8 cellular contexts compared by ENCODE assay signal in genomic region chr17:74748529-74749261, GRCh38. TPM values are rescaled to one million over a fixed set of nuclear protein-coding genes. Genes with fewer than 3 reads are reported as not detected.
A peak's percentile ranks its signal among the peaks of the same experiment; 100 is the strongest.
DNase-seq lines count a peak whose midpoint lies in the region; ATAC-seq, FAIRE-seq and TF ChIP-seq lines count a peak whose summit lies in the region.

Gene NHERF1 (plus strand): TSS chr17:74748628. CDS start chr17:74748847, 219 bp downstream.

- H3K79me2 ChIP-seq in H1 (ENCODE audit: control insufficient read depth in 1 of 2, insufficient read depth in 2 of 2, low read length in 2 of 2), result peaks cover 7 to 46% of the 10 kb centered on the region in 2 experiments; a peak in 3 of 4 replicates

- no peak for TF ChIP-seq EP300 in H1 (IDR thresholded peaks at IDR 0.05; ENCODE audit: borderline replicate concordance in 1 of 2, low read depth in 2 of 2, low read length in 2 of 2)

- POLR2A ChIA-PET in BJ (lab: Charles Lee) (no interaction called here), H1 (lab: Charles Lee; ENCODE audit: partially characterized antibody) (interaction anchor here (0.6 to 9.3 kb wide), 19 partner anchors 7 to 144 kb away, joined by 3 to 70 read pairs (median 4); partner anchors contain the start of genes FADS6, FDXR, NAT9 and RAB37)

- no peak for FAIRE-seq in H1 (lab: Jason Lieb, UNC)

- H4K8ac ChIP-seq in H1 (ENCODE audit: extremely low read depth, insufficient read depth, low read length), result no peak within 1 kb of the TSS; the same call in none of the 2 replicates

- H4K5ac ChIP-seq in H1 (ENCODE audit: insufficient read length, low read depth, low read length), result no peak within 1 kb of the TSS

- peak within 1 kb of the TSS; percentile 92; the same call in 1 of the 2 replicates for H2BK15ac ChIP-seq in H1 (ENCODE audit: low read length)

- H2BK120ac ChIP-seq in H1 (replicated peaks; ENCODE audit: low read depth, low read length), result no peak within 1 kb of the TSS

- H2BK20ac ChIP-seq in H1 (ENCODE audit: low read length), result peak within 1 kb of the TSS; percentile 48; the same call in 1 of the 2 replicates

- CTCF ChIA-PET in BJ (lab: Yijun Ruan, JAX) (interaction anchor here (0.6 to 3.3 kb wide), 5 partner anchors 12 to 185 kb away, joined by 3 to 14 read pairs (median 4); partner anchors contain the start of gene RAB37), H1 (lab: Charles Lee; ENCODE audit: partially characterized antibody) (interaction anchor here (0.6 to 15.7 kb wide), 13 partner anchors 12 to 146 kb away, joined by 3 to 388 read pairs (median 5); partner anchors contain the start of genes NAT9 and RAB37)

- ATAC-seq in GM19043 (IDR thresholded peaks at IDR 0.05; ENCODE audit: low read depth, unreplicated experiment) (peak; percentile 84), HG03378 (IDR thresholded peaks at IDR 0.05; ENCODE audit: unreplicated experiment) (peak; percentile 49)

- TF ChIP-seq CTCF in BJ (IDR thresholded peaks at IDR 0.05; ENCODE audit: insufficient read depth, low read depth, low read length) (peak; percentile 16; the same call in 1 of the 2 replicates), H1 (IDR thresholded peaks at IDR 0.05; ENCODE audit: control extremely low read depth in 1 of 3, insufficient read depth in 1 of 3, low read depth in 1 of 3, low read length in 3 of 3) (peak; percentile 34 to 37 (median 35))

- H2BK12ac ChIP-seq in H1 (ENCODE audit: low read depth, low read length), result peak within 1 kb of the TSS; percentile 87; the same call in 1 of the 2 replicates

- no peak within 1 kb of the TSS for H2AK5ac ChIP-seq in H1 (ENCODE audit: low read depth, low read length)

- peak within 1 kb of the TSS; percentile 86 for H4K91ac ChIP-seq in H1 (replicated peaks; ENCODE audit: insufficient read length, low read length)

- no peak within 1 kb of the TSS for H3K23ac ChIP-seq in H1 (ENCODE audit: insufficient read length)

- peak within 1 kb of the TSS; percentile 87; the same call in 1 of the 2 replicates for H2BK5ac ChIP-seq in H1 (ENCODE audit: low read depth, low read length)

- peak in 1 of 2 experiments; percentile 22; a peak in 1 of 4 replicates for TF ChIP-seq RAD21 in H1 (IDR thresholded peaks at IDR 0.05 in 1 of 2, conservative IDR thresholded peaks at IDR 0.05 in 1 of 2; ENCODE audit: low read depth in 2 of 2, low read length in 2 of 2)

- H3K9ac ChIP-seq in H1 (replicated peaks in 1 of 4; ENCODE audit: extremely low read depth in 1 of 4, low read depth in 3 of 4, low read length in 3 of 4), result peak within 1 kb of the TSS; percentile 12 to 94 (median 71); a peak in 6 of 7 replicates

- peaks cover 15% of the 10 kb centered on the region for H3K79me1 ChIP-seq in H1 (ENCODE audit: low read depth, low read length)

- 2% methylated on average over 37 of the region's 89 CpGs; no CpG with 5 or more reads in 1 of the 2 experiments for whole genome bisulfite sequencing in H1 (ENCODE audit: extremely low coverage in 1 of 2, insufficient coverage in 1 of 2, insufficient read length in 1 of 2, insufficient replicate concordance in 2 of 2, low coverage in 1 of 2, low lambda C conversion rate in 2 of 2, missing lambda C conversion rate in 1 of 2), 2 experiments

- peak within 1 kb of the TSS; percentile 79 to 96 for H3K4me2 ChIP-seq in H1 (ENCODE audit: insufficient read depth in 1 of 2, low read depth in 2 of 2, low read length in 2 of 2)

- H3K4me3 ChIP-seq in BJ (ENCODE audit: low read depth, low read length) (peak within 1 kb of the TSS; percentile 64), H1 (ENCODE audit: extremely low read depth in 1 of 4, insufficient read depth in 2 of 4, low read depth in 3 of 4, low read length in 4 of 4) (peak within 1 kb of the TSS; percentile 56 to 91 (median 86))

- H2AFZ ChIP-seq in H1 (ENCODE audit: low read length), result no peak within 1 kb of the TSS

- H3K27ac ChIP-seq in H1 (ENCODE audit: low read depth, low read length), result peak within 1 kb of the TSS; percentile 32; the same call in 1 of the 2 replicates

- peaks cover 19 to 26% of the 10 kb centered on the region in 2 experiments for H4K20me1 ChIP-seq in H1 (replicated peaks in 1 of 2; ENCODE audit: control insufficient read depth in 1 of 2, insufficient read depth in 2 of 2, low read length in 2 of 2)

- H3K18ac ChIP-seq in H1 (ENCODE audit: extremely low read depth, low read length), result peak within 1 kb of the TSS; percentile 83

- no peaks in the 10 kb centered on the region for H3K36me3 ChIP-seq in BJ (ENCODE audit: control insufficient read depth, insufficient read depth, low read length)
- peaks cover 0 to 5% (median 0%) of the 10 kb centered on the region in 4 experiments; a peak in 1 of 8 replicates for H3K36me3 ChIP-seq in H1 (ENCODE audit: control insufficient read depth in 2 of 4, insufficient read depth in 4 of 4, low read length in 3 of 4)

- peaks cover 5 to 45% (median 25%) of the 10 kb centered on the region in 4 experiments for H3K4me1 ChIP-seq in H1 (replicated peaks in 1 of 4; ENCODE audit: control insufficient read depth in 3 of 4, insufficient read depth in 4 of 4, low read length in 3 of 4)

- no peak within 1 kb of the TSS for H3K14ac ChIP-seq in H1 (ENCODE audit: insufficient read length)

- TF ChIP-seq POLR2A in H1 (IDR thresholded peaks at IDR 0.05; ENCODE audit: control extremely low read depth in 1 of 2, low read depth in 2 of 2, low read length in 2 of 2), result peak in 1 of 2 experiments; percentile 94; a peak in 2 of 3 replicates

- H3K4ac ChIP-seq in H1 (replicated peaks; ENCODE audit: insufficient read length, low read depth, low read length), result peak within 1 kb of the TSS; percentile 69

- H3K27me3 ChIP-seq in BJ (ENCODE audit: control insufficient read depth, insufficient read depth, low read length) (no peaks in the 10 kb centered on the region), H1 (replicated peaks in 1 of 4; ENCODE audit: control insufficient read depth in 3 of 4, extremely low read depth in 1 of 4, insufficient read depth in 3 of 4, low read length in 3 of 4) (no peaks in the 10 kb centered on the region)

- H3K56ac ChIP-seq in H1 (replicated peaks; ENCODE audit: insufficient read length, low read depth, low read length), result peak within 1 kb of the TSS; percentile 27

- peak; percentile 66 for DNase-seq in BJ (ENCODE audit: low read depth)
- DNase-seq in NCI-H748 treated with DMSO at 0.1 percent for 48 hours (lab: John Stamatoyannopoulos, UW), result peak; percentile 79
- DNase-seq in activated CD8-positive, alpha-beta memory T cell treated with anti-CD3 and anti-CD28 coated beads for 24 hours, result peak; percentile 98
- DNase-seq in H1 (ENCODE audit: low read depth in 1 of 2, low spot score in 2 of 2), result peak in 1 of 2 experiments; percentile 94
- peak; percentile 100 for DNase-seq in mesenteric fat pad (ENCODE audit: low spot score)
- DNase-seq in stimulated activated CD8-positive, alpha-beta memory T cell treated with anti-CD3 and anti-CD28 coated beads, Interleukin-15, amount 100 ng/mL, for 1 hour (ENCODE audit: low read depth), result peak; percentile 79

- H3K23me2 ChIP-seq in H1 (ENCODE audit: low read depth, low read length), result peaks cover 13% of the 10 kb centered on the region

- H3K9me3 ChIP-seq in H1 (ENCODE audit: insufficient read depth in 2 of 2, low read depth in 1 of 2, low read length in 1 of 2), result no peaks in the 10 kb centered on the region

TF ChIP-seq in H1, 55 proteins besides CTCF, POLR2A, EP300 and RAD21 (continues in another document):
- TF ChIP-seq FOSL1 (IDR thresholded peaks at IDR 0.05; ENCODE audit: insufficient read depth, low read depth, low read length) (no peak), TAF1 (IDR thresholded peaks at IDR 0.05; ENCODE audit: low read depth, low read length) (peak; percentile 99), RXRA (IDR thresholded peaks at IDR 0.05; ENCODE audit: insufficient read depth, low read depth, low read length) (no peak), HDAC6 (IDR thresholded peaks at IDR 0.05; ENCODE audit: low read depth, low read length) (no peak), CEBPB (IDR thresholded peaks at IDR 0.05; ENCODE audit: low read depth, low read length) (no peak), SRF (IDR thresholded peaks at IDR 0.05; ENCODE audit: low read depth, low read length) (no peak), KDM4A (IDR thresholded peaks at IDR 0.05; ENCODE audit: low read depth, low read length, severe bottlenecking) (peak; percentile 76), TBP (IDR thresholded peaks at IDR 0.05; ENCODE audit: low read depth, low read length) (peak; percentile 96)

RNA-seq across cellular contexts. Expression of gene NHERF1, which starts in this region (rescaled TPM):
- polyA plus RNA-seq in BJ (2011; rRNA removed) (13.7 and 16.3 TPM in 2 replicates), H1 (2011; rRNA removed) (99.2 and 140 TPM in 2 replicates)
- 11.0 and 16.0 TPM in 2 replicates for polyA minus RNA-seq in BJ (2011; rRNA and poly(A)+ RNA removed)
- 91.3 and 92.9 TPM in 2 replicates for total RNA-seq in H1 (2021; fragmentation: NEBNext Ultra II Directional; extraction: Animal tissue kit (Norgen Biotek cat#: 25700))
- polyA plus RNA-seq in H1 (2011; cell fraction: cytosol; rRNA removed), result 107 TPM
- polyA plus RNA-seq in H1 (2011; cell fraction: nucleus; rRNA removed), result 85.0 TPM
- polyA plus RNA-seq in H1 (2012, experiment 1 of 2), result 74.7 to 102 TPM (median 92.8 TPM) in 4 replicates
- 128 TPM for polyA plus RNA-seq in H1 (2012, experiment 2 of 2)
- 121 TPM for polyA plus RNA-seq in H1 (2013, experiment 1 of 2)
- polyA plus RNA-seq in H1 (2013, experiment 2 of 2), result 130 TPM
- 57.8 and 78.7 TPM in 2 replicates for polyA minus RNA-seq in H1 (2011; rRNA and poly(A)+ RNA removed)
- 43.7 TPM for polyA minus RNA-seq in H1 (2011; cell fraction: cytosol; rRNA and poly(A)+ RNA removed)
- 26.3 TPM for polyA minus RNA-seq in H1 (2011; cell fraction: nucleus; rRNA and poly(A)+ RNA removed)
- total RNA-seq in mesenteric fat pad, result 13.9 TPM
